32 cellular contexts compared by ENCODE assay signal in genomic region chr16:17392127-17392856, GRCh38.
DNase-seq lines count a peak whose midpoint lies in the region; ATAC-seq and TF ChIP-seq lines count a peak whose summit lies in the region.
"Had no signal": no experiment of that assay in that cellular context is flagged by ENCODE, and none has a peak within 500 bp of the region (broad histone marks: within the 10 kb centered on the region; RNA-seq: fewer than 3 reads in every experiment).

No MANE protein-coding gene starts in this region.

- 64 to 72% methylated on average over 8 of the region's 8 CpGs for WGBS in heart right ventricle, 2 donors

- no peak overlapping the region for H3K9ac ChIP-seq in colonic mucosa (ENCODE audit: low read depth in 2 of 2, low read length in 2 of 2)
- H3K9ac ChIP-seq: SK-N-SH had no signal

- intact Hi-C loops in cardiac septum (cut with DNase I) (no loop called here), heart right ventricle (cut with DNase I) (loop anchor here in 1 of 10 donors (10.0 kb wide), 1 partner anchor 47 kb away; no protein-coding TSS in a partner anchor), colonic mucosa (cut with DNase I) (no loop called here), mucosa of descending colon (cut with DNase I, micrococcal nuclease) (loop anchor here in 1 of 2 donors (5.0 kb wide), 1 partner anchor 120 kb away; no protein-coding TSS in a partner anchor), gastrocnemius medialis (cut with DNase I; ENCODE audit: low total_unique reads) (no loop called here)

- no peaks in the 10 kb centered on the region for H3K27me3 Mint-ChIP-seq in stimulated activated memory B cell treated with anti-CD40 and anti-IgM and Interleukin-4, amounts not matched to agents 10 μg/mL and 1 μg/mL and 100 μg/mL, for 72 hours
- H3K27me3 Mint-ChIP-seq: activated CD4-positive, alpha-beta memory T cell treated with anti-CD3 and anti-CD28 coated beads, Interleukin-2, amount 10 ng/mL, durations not matched to agents 7 days and 5 days; activated naive CD4-positive, alpha-beta T cell treated with anti-CD3 and anti-CD28 coated beads, Interleukin-2, amount 10 ng/mL, durations not matched to agents 7 days and 5 days; naive B cell; stimulated activated naive CD8-positive, alpha-beta T cell treated with anti-CD3 and anti-CD28 coated beads, Interleukin-15, amount 100 ng/mL, for 72 hours had no signal

- peak overlapping the region; percentile 35 for H3K27ac Mint-ChIP-seq in stimulated activated memory B cell treated with anti-CD40 and anti-IgM and Interleukin-4, amounts not matched to agents 10 μg/mL and 1 μg/mL and 100 μg/mL, for 72 hours
- H3K27ac Mint-ChIP-seq: activated CD4-positive, alpha-beta memory T cell treated with anti-CD3 and anti-CD28 coated beads, Interleukin-2, amount 10 ng/mL, durations not matched to agents 7 days and 5 days; activated naive CD4-positive, alpha-beta T cell treated with anti-CD3 and anti-CD28 coated beads, Interleukin-2, amount 10 ng/mL, durations not matched to agents 7 days and 5 days had no signal

- DNase-seq in cardiac septum (ENCODE audit: low spot score), result peak; percentile 22
- DNase-seq in heart right ventricle, result no peak
- DNase-seq in colonic mucosa, result no peak
- no peak for DNase-seq in mucosa of descending colon
- no peak for DNase-seq in GM10266 (ENCODE audit: extremely low spot score)
- DNase-seq in gastrocnemius medialis, result no peak
- DNase-seq: activated CD4-positive, alpha-beta memory T cell treated with anti-CD3 and anti-CD28 coated beads, Interleukin-2, amount 10 ng/mL, durations not matched to agents 7 days and 5 days; activated CD8-positive, alpha-beta memory T cell treated with anti-CD3 and anti-CD28 coated beads, Interleukin-2, amount 50 U/mL, for 4 hours; activated naive CD4-positive, alpha-beta T cell treated with anti-CD3 and anti-CD28 coated beads, Interleukin-2, amount 10 ng/mL, durations not matched to agents 7 days and 5 days; CD4-positive, CD25-positive, alpha-beta regulatory T cell; effector memory CD4-positive, alpha-beta T cell; erythroblast; head of caudate nucleus; Karpas-422; naive B cell; NCI-H1417 treated with DMSO at 0.1 percent for 48 hours; NCI-H2081; NCI-H2227 treated with DMSO at 0.1 percent for 48 hours; NCI-H526; NK-92 treated with Interleukin-12 subunit alpha and Interleukin-12 subunit beta, amount 100 ng/mL, for 24 hours; PC-9; retina; SK-N-SH; stimulated activated CD4-positive, alpha-beta T cell treated with anti-CD3 and anti-CD28 coated beads, Interleukin-1b, Interleukin-23, amount 100 ng/mL, for 48 hours; stimulated activated naive CD8-positive, alpha-beta T cell treated with anti-CD3 and anti-CD28 coated beads, Interleukin-15, amount 100 ng/mL, for 72 hours; thyroid gland had no signal

- H3K4me1 Mint-ChIP-seq in stimulated activated memory B cell treated with anti-CD40 and anti-IgM and Interleukin-4, amounts not matched to agents 10 μg/mL and 1 μg/mL and 100 μg/mL, for 72 hours, result peaks cover 53% of the 10 kb centered on the region

- no peaks in the 10 kb centered on the region for H3K9me3 Mint-ChIP-seq in stimulated activated memory B cell treated with anti-CD40 and anti-IgM and Interleukin-4, amounts not matched to agents 10 μg/mL and 1 μg/mL and 100 μg/mL, for 72 hours
- H3K9me3 Mint-ChIP-seq: CD4-positive, CD25-positive, alpha-beta regulatory T cell; naive B cell had no signal

- TF ChIP-seq POLR2A in gastrocnemius medialis (IDR thresholded peaks at IDR 0.05), result no peak

- in situ Hi-C loops in gastrocnemius medialis (cut with MboI; ENCODE audit: low sequenced_read_pairs in 4 of 4), result no loop called here

- H3K9me3 ChIP-seq in heart right ventricle, result no peaks in the 10 kb centered on the region
- H3K9me3 ChIP-seq in colonic mucosa, result no peaks in the 10 kb centered on the region
- H3K9me3 ChIP-seq in mucosa of descending colon, result no peaks in the 10 kb centered on the region
- no peaks in the 10 kb centered on the region for H3K9me3 ChIP-seq in gastrocnemius medialis
- H3K9me3 ChIP-seq: HAP-1, SK-N-SH, thyroid gland, vagina had no signal

- H3K36me3 ChIP-seq in heart right ventricle, result no peaks in the 10 kb centered on the region
- no peaks in the 10 kb centered on the region for H3K36me3 ChIP-seq in colonic mucosa
- H3K36me3 ChIP-seq in mucosa of descending colon (ENCODE audit: low read depth), result no peaks in the 10 kb centered on the region
- no peaks in the 10 kb centered on the region for H3K36me3 ChIP-seq in gastrocnemius medialis
- H3K36me3 ChIP-seq: HAP-1, thyroid gland, vagina had no signal

- H3K27me3 ChIP-seq in heart right ventricle (no peaks in the 10 kb centered on the region), colonic mucosa (no peaks in the 10 kb centered on the region), gastrocnemius medialis (no peaks in the 10 kb centered on the region)
- H3K27me3 ChIP-seq: thyroid gland, vagina had no signal

- H3K4me3 Mint-ChIP-seq in stimulated activated memory B cell treated with anti-CD40 and anti-IgM and Interleukin-4, amounts not matched to agents 10 μg/mL and 1 μg/mL and 100 μg/mL, for 72 hours, result no peak overlapping the region
- H3K4me3 Mint-ChIP-seq: activated CD4-positive, alpha-beta memory T cell treated with anti-CD3 and anti-CD28 coated beads, Interleukin-2, amount 10 ng/mL, durations not matched to agents 7 days and 5 days; activated naive CD4-positive, alpha-beta T cell treated with anti-CD3 and anti-CD28 coated beads, Interleukin-2, amount 10 ng/mL, durations not matched to agents 7 days and 5 days; CD4-positive, CD25-positive, alpha-beta regulatory T cell; stimulated activated naive CD8-positive, alpha-beta T cell treated with anti-CD3 and anti-CD28 coated beads, Interleukin-15, amount 100 ng/mL, for 72 hours had no signal

- TF ChIP-seq CTCF in heart right ventricle (IDR thresholded peaks at IDR 0.05) (no peak), colonic mucosa (IDR thresholded peaks at IDR 0.05) (no peak), mucosa of descending colon (IDR thresholded peaks at IDR 0.05) (no peak), GM10266 (IDR thresholded peaks at IDR 0.05; ENCODE audit: control insufficient read depth, insufficient read depth, low read depth, missing control alignments) (no peak), gastrocnemius medialis (IDR thresholded peaks at IDR 0.05 in 4 of 5, conservative IDR thresholded peaks at IDR 0.05 in 1 of 5) (no peak)

- peaks cover 4 to 25% (median 14%) of the 10 kb centered on the region in 9 donors for H3K4me1 ChIP-seq in heart right ventricle
- no peaks in the 10 kb centered on the region for H3K4me1 ChIP-seq in colonic mucosa
- peaks cover 14% of the 10 kb centered on the region for H3K4me1 ChIP-seq in mucosa of descending colon (ENCODE audit: low read depth)
- peaks cover 10 to 11% of the 10 kb centered on the region in 2 donors for H3K4me1 ChIP-seq in gastrocnemius medialis
- H3K4me1 ChIP-seq: HAP-1 had no signal

- ATAC-seq in heart right ventricle, result no peak
- ATAC-seq in mucosa of descending colon, result peak; percentile 3
- ATAC-seq in stimulated activated memory B cell treated with anti-CD40 and anti-IgM and Interleukin-4, amounts not matched to agents 10 μg/mL and 1 μg/mL and 100 μg/mL, for 72 hours, result no peak
- ATAC-seq in GM21360 (IDR thresholded peaks at IDR 0.05; ENCODE audit: unreplicated experiment), result no peak
- no peak for ATAC-seq in gastrocnemius medialis
- ATAC-seq: stimulated activated naive CD8-positive, alpha-beta T cell treated with anti-CD3 and anti-CD28 coated beads, Interleukin-15, amount 100 ng/mL, for 72 hours had no signal

- peaks cover 40% of the 10 kb centered on the region for H3K36me3 Mint-ChIP-seq in stimulated activated memory B cell treated with anti-CD40 and anti-IgM and Interleukin-4, amounts not matched to agents 10 μg/mL and 1 μg/mL and 100 μg/mL, for 72 hours

- no peak overlapping the region for H3K27ac ChIP-seq in heart right ventricle
- peak overlapping the region; percentile 6 for H3K27ac ChIP-seq in colonic mucosa
- H3K27ac ChIP-seq in gastrocnemius medialis, result no peak overlapping the region
- H3K27ac ChIP-seq: coronary artery, PC-9, thyroid gland, vagina had no signal

- H3K4me3 ChIP-seq in heart right ventricle, result no peak overlapping the region
- H3K4me3 ChIP-seq in colonic mucosa, result no peak overlapping the region
- H3K4me3 ChIP-seq in mucosa of descending colon, result no peak overlapping the region
- no peak overlapping the region for H3K4me3 ChIP-seq in gastrocnemius medialis
- H3K4me3 ChIP-seq: coronary artery, HAP-1, PC-9, smooth muscle cell, thyroid gland, vagina had no signal
